In genomic region chr17:82388223-82388921, GRCh38 we compare ENCODE assay signal across 9 cellular contexts. TPM values are rescaled to one million over a fixed set of nuclear protein-coding genes. Genes with fewer than 3 reads are reported as not detected.
DNase-seq lines count a peak whose midpoint lies in the region; FAIRE-seq and TF ChIP-seq lines count a peak whose summit lies in the region.
"Had no signal": no experiment of that assay in that cellular context is flagged by ENCODE, and none has a peak within 500 bp of the region (broad histone marks: within the 10 kb centered on the region; RNA-seq: fewer than 3 reads in every experiment).

No MANE protein-coding gene starts in this region.

- no peaks in the 10 kb centered on the region for H3K36me3 ChIP-seq in H7 (replicated peaks; ENCODE audit: control insufficient read depth, insufficient read depth, low read length)
- H3K36me3 ChIP-seq in skeletal muscle satellite cell (ENCODE audit: insufficient read depth, low read length) = peaks cover 4% of the 10 kb centered on the region

- H3K27me3 ChIP-seq in H7 (ENCODE audit: control insufficient read depth, insufficient read depth, low read length) = no peaks in the 10 kb centered on the region
- peaks cover 49% of the 10 kb centered on the region for H3K27me3 ChIP-seq in skeletal muscle satellite cell (ENCODE audit: control insufficient read depth, insufficient read depth, low read length)

- peaks cover 14% of the 10 kb centered on the region for H3K4me1 ChIP-seq in skeletal muscle satellite cell (ENCODE audit: control insufficient read depth, insufficient read depth, low read length)

- TF ChIP-seq CTCF in fibroblast of mammary gland (conservative IDR thresholded peaks at IDR 0.05; ENCODE audit: control insufficient read depth, insufficient read depth, low read depth, low read length) = no peak

- no peaks in the 10 kb centered on the region for H3K9me3 ChIP-seq in skeletal muscle satellite cell (replicated peaks; ENCODE audit: low read length)

- H3K4me2 ChIP-seq in skeletal muscle satellite cell (ENCODE audit: low read length) = peak overlapping the region; percentile 7

- DNase-seq in H7 (peak; percentile 72), RPMI8226 (peak; percentile 39), fibroblast of mammary gland (ENCODE audit: low read depth) (peak; percentile 44), frontal cortex (ENCODE audit: low spot score in 2 of 2) (no peak), mucosa of gallbladder (ENCODE audit: low spot score) (no peak), UCSD-AML1 (lab: John Stamatoyannopoulos, UW; ENCODE audit: unreplicated experiment) (no peak)
- DNase-seq: activated CD4-positive, alpha-beta T cell treated with anti-CD3 and anti-CD28 coated beads, Interleukin-2, amount 10 ng/mL, durations not matched to agents 7 days and 5 days; CD4-positive, alpha-beta T cell had no signal

- H3K4me3 ChIP-seq in H7 (ENCODE audit: insufficient read depth, low read depth, low read length) (no peak overlapping the region), fibroblast of mammary gland (ENCODE audit: control insufficient read depth, low read depth, low read length) (no peak overlapping the region), skeletal muscle satellite cell (ENCODE audit: low read length) (no peak overlapping the region)

- no peak for FAIRE-seq in frontal cortex (lab: Jason Lieb, UNC)

- H3K9ac ChIP-seq in skeletal muscle satellite cell (ENCODE audit: low read depth, low read length) = no peak overlapping the region

RNA-seq across cellular contexts. Expression of gene UTS2R, which starts 16.8 kb away (rescaled TPM):
- total RNA-seq in H7 (2014; rRNA removed; shearing (Covaris generic)) = not detected in 2 replicates
- 1.5 TPM in 1 of 2 replicates, not detected in the other for total RNA-seq in skeletal muscle satellite cell (2012; rRNA removed)
- total RNA-seq in frontal cortex (not detected), mucosa of gallbladder (not detected)
- total RNA-seq: activated CD4-positive, alpha-beta T cell treated with anti-CD3 and anti-CD28 coated beads, Interleukin-2, amount 10 ng/mL, durations not matched to agents 7 days and 5 days; CD4-positive, alpha-beta T cell had no signal

RNA-seq across cellular contexts. Expression of gene TEX19, which starts 29.3 kb away (rescaled TPM):
- total RNA-seq in H7 (2014; rRNA removed; shearing (Covaris generic)) = 1.1 and 1.9 TPM in 2 replicates
- 0.25 TPM in 1 of 2 replicates, not detected in the other for total RNA-seq in skeletal muscle satellite cell (2012; rRNA removed)
- total RNA-seq in frontal cortex (not detected), mucosa of gallbladder (not detected)
- total RNA-seq: CD4-positive, alpha-beta T cell had no signal

RNA-seq across cellular contexts. Expression of gene HEXD, which starts 29.8 kb away (rescaled TPM):
- total RNA-seq in H7 (2014; rRNA removed; shearing (Covaris generic)) = 16.6 and 24.6 TPM in 2 replicates
- 4.8 and 6.6 TPM in 2 replicates for total RNA-seq in skeletal muscle satellite cell (2012; rRNA removed)
- total RNA-seq in frontal cortex (14.3 TPM), mucosa of gallbladder (55.1 TPM)

RNA-seq across cellular contexts. Expression of gene OGFOD3, which starts 30.0 kb away (rescaled TPM):
- total RNA-seq in H7 (2014; rRNA removed; shearing (Covaris generic)) = 26.2 and 28.6 TPM in 2 replicates
- 23.6 and 28.4 TPM in 2 replicates for total RNA-seq in skeletal muscle satellite cell (2012; rRNA removed)
- 15.9 TPM for total RNA-seq in frontal cortex
- total RNA-seq in mucosa of gallbladder = 45.6 TPM

RNA-seq across cellular contexts. Expression of gene SECTM1, which starts 54.8 kb away (rescaled TPM):
- 0.44 and 0.94 TPM in 2 replicates for total RNA-seq in H7 (2014; rRNA removed; shearing (Covaris generic))
- total RNA-seq in skeletal muscle satellite cell (2012; rRNA removed) = 5.9 and 7.9 TPM in 2 replicates
- total RNA-seq in frontal cortex (4.9 TPM), mucosa of gallbladder (8.5 TPM)

Comparison
In these comparisons a context has a peak if more than half of its experiments do, and no peak if none do; other contexts are left out.
1. DNase-seq: peak in H7 (single experiment), RPMI8226 (single experiment) and fibroblast of mammary gland (single experiment); none in frontal cortex (0 of 2), mucosa of gallbladder (single experiment) and UCSD-AML1 (single experiment).